21 cellular contexts compared by ENCODE assay signal in the genomic region with DNA sequence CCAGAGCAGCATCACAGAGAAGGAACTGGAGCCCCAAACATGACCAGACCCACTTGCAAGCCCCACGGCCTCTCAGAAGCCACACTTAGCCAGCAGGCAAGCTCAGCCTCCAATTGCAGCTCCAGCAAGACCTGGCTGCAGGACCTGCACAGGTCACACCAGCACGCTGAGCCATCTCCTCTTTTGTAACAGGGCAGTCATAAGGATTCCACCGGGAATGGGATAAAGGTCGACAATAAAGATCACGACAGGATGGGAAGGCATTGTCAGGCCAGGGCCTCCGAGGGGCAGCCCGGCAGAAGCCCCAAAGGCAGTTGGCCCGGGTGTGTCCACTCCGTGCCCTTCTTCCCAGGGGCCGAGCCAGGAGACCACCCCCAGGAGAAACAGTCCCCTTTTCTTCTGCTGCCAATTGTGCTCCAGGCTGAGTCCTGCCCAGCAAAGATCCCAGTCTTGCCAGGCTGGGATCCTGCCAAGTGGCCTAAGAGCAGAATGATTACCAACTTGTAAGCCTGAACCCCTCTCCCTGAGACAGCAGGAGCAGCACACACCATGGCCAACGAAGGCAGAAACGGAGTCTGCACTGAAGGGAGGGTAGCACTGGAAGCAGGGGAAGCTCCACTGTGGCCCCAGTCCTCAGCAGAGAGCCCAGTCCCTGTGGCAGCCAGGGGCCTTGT. TPM values are rescaled to one million over a fixed set of nuclear protein-coding genes. Genes with fewer than 3 reads are reported as not detected.
A peak's percentile ranks its signal among the peaks of the same experiment; 100 is the strongest.
DNase-seq lines count a peak whose midpoint lies in the region; ATAC-seq and TF ChIP-seq lines count a peak whose summit lies in the region.
"Had no signal": no experiment of that assay in that cellular context is flagged by ENCODE, and none has a peak within 500 bp of the region (broad histone marks: within the 10 kb centered on the region; RNA-seq: fewer than 3 reads in every experiment).

No MANE protein-coding gene starts in this region.

- POLR2A ChIA-PET in BJ (lab: Charles Lee) = no interaction called here

- H3K4me1 ChIP-seq in esophagus (ENCODE audit: control insufficient read depth in 2 of 2, insufficient read depth in 2 of 2, low read length in 1 of 2) = peaks cover 8 to 36% of the 10 kb centered on the region in 2 donors
- no peaks in the 10 kb centered on the region for H3K4me1 ChIP-seq in osteoblast (ENCODE audit: insufficient read depth, low read length)
- H3K4me1 ChIP-seq in SJCRH30 = peaks cover 12% of the 10 kb centered on the region
- H3K4me1 ChIP-seq: ascending aorta, Caco-2, gastroesophageal sphincter, sigmoid colon, uterus had no signal

- DNase-seq in BJ (ENCODE audit: low read depth) (peak; percentile 3), HT1080 (ENCODE audit: low read depth) (peak; percentile 63), osteoblast (ENCODE audit: insufficient read length, low spot score, missing footprints) (peak; percentile 88), SJCRH30 (no peak), NCI-H187 treated with DMSO at 0.1 percent for 48 hours (lab: John Stamatoyannopoulos, UW) (no peak)
- DNase-seq: activated CD4-positive, alpha-beta T cell treated with anti-CD3 and anti-CD28 coated beads, Interleukin-2, amount 10 ng/mL, durations not matched to agents 7 days and 5 days; Caco-2; DND-41; dorsolateral prefrontal cortex; islet precursor cell; natural killer cell; NCI-H1105; NCI-H2029 treated with DMSO at 0.1 percent for 48 hours; NCI-H226; sigmoid colon; uterus had no signal

- H3K9me3 ChIP-seq in esophagus (ENCODE audit: control insufficient read depth in 2 of 2, insufficient read depth in 1 of 2, low read depth in 1 of 2, low read length in 1 of 2) (no peaks in the 10 kb centered on the region), osteoblast (ENCODE audit: low read depth, low read length) (no peaks in the 10 kb centered on the region), SJCRH30 (replicated peaks) (no peaks in the 10 kb centered on the region)
- H3K9me3 ChIP-seq: ascending aorta, Caco-2, gastroesophageal sphincter, sigmoid colon, SJSA1, uterus had no signal

- no peak for TF ChIP-seq CTCF in BJ (IDR thresholded peaks at IDR 0.05; ENCODE audit: insufficient read depth, low read depth, low read length)
- TF ChIP-seq CTCF in osteoblast (IDR thresholded peaks at IDR 0.05; ENCODE audit: extremely low read depth, low read depth, low read length) = no peak

- CTCF ChIA-PET in BJ (lab: Yijun Ruan, JAX) = no interaction called here

- H3K4me2 ChIP-seq in osteoblast (ENCODE audit: insufficient read depth, low read length) = no peak overlapping the region

- H3K27me3 ChIP-seq in BJ (ENCODE audit: control insufficient read depth, insufficient read depth, low read length) (no peaks in the 10 kb centered on the region), esophagus (ENCODE audit: control insufficient read depth in 1 of 2, insufficient read depth in 2 of 2, low read length in 2 of 2) (no peaks in the 10 kb centered on the region), osteoblast (ENCODE audit: insufficient read depth, low read length) (no peaks in the 10 kb centered on the region), SJCRH30 (no peaks in the 10 kb centered on the region)
- H3K27me3 ChIP-seq: ascending aorta, dorsolateral prefrontal cortex, gastroesophageal sphincter, sigmoid colon, SJSA1, uterus had no signal

- H3K27ac ChIP-seq in esophagus (ENCODE audit: low read depth in 2 of 2, low read length in 1 of 2) (peak overlapping the region; percentile 28 to 49), osteoblast (ENCODE audit: low read depth, low read length) (no peak overlapping the region), SJCRH30 (no peak overlapping the region)
- H3K27ac ChIP-seq: ascending aorta, gastroesophageal sphincter, sigmoid colon, SJSA1, uterus had no signal

- H2AFZ ChIP-seq in osteoblast (ENCODE audit: low read length) = no peak overlapping the region

- peaks cover 31% of the 10 kb centered on the region for H3K79me2 ChIP-seq in osteoblast (ENCODE audit: insufficient read depth, low read length)

- ATAC-seq in HG02870 (IDR thresholded peaks at IDR 0.05; ENCODE audit: unreplicated experiment) = no peak
- ATAC-seq: gastroesophageal sphincter, natural killer cell had no signal

- H3K4me3 ChIP-seq in BJ (ENCODE audit: low read depth, low read length) (no peak overlapping the region), esophagus (ENCODE audit: low read depth in 1 of 2, low read length in 2 of 2) (no peak overlapping the region), osteoblast (ENCODE audit: insufficient read depth, low read length) (no peak overlapping the region), SJCRH30 (no peak overlapping the region)
- H3K4me3 ChIP-seq: ascending aorta, dorsolateral prefrontal cortex, gastroesophageal sphincter, sigmoid colon, SJSA1, uterus had no signal

- WGBS in esophagus, 2 donors = 81 to 83% methylated on average over 12 of the region's 12 CpGs

- H3K36me3 ChIP-seq in BJ (ENCODE audit: control insufficient read depth, insufficient read depth, low read length) = no peaks in the 10 kb centered on the region; the same call in 1 of the 2 replicates
- H3K36me3 ChIP-seq in esophagus (ENCODE audit: control insufficient read depth in 2 of 2, insufficient read depth in 2 of 2, low read length in 1 of 2) = peaks cover 0 to 9% of the 10 kb centered on the region in 2 donors
- no peaks in the 10 kb centered on the region for H3K36me3 ChIP-seq in osteoblast (ENCODE audit: insufficient read depth, low read length)
- no peaks in the 10 kb centered on the region for H3K36me3 ChIP-seq in SJCRH30
- H3K36me3 ChIP-seq: uterus had no signal

- H4K20me1 ChIP-seq in osteoblast (ENCODE audit: insufficient read depth, low read length) = peaks cover 12% of the 10 kb centered on the region

RNA-seq across cellular contexts. Expression of a gene that starts 12.5 kb away (rescaled TPM):
- 69.8 and 97.6 TPM in 2 replicates for polyA plus RNA-seq in BJ (2011; rRNA removed)
- 45.3 and 67.5 TPM in 2 replicates for polyA minus RNA-seq in BJ (2011; rRNA and poly(A)+ RNA removed)
- total RNA-seq in HT1080 (2014; rRNA removed; shearing (Covaris generic)) = 79.9 and 90.9 TPM in 2 replicates
- polyA plus RNA-seq in HT1080 (2015; cell fraction: cytosol; rRNA removed) = 72.5 and 77.9 TPM in 2 replicates
- 68.0 and 71.9 TPM in 2 replicates for polyA plus RNA-seq in HT1080 (2015; cell fraction: nucleus; rRNA removed)
- polyA plus RNA-seq in esophagus = 10 to 100 TPM; 26.8 to 38.6 TPM
- total RNA-seq in osteoblast = 82.8 and 87.9 TPM in 2 replicates
- total RNA-seq in SJCRH30 (2014; rRNA removed; shearing (Covaris generic)) = 39.5 and 40.2 TPM in 2 replicates

Comparison
In these comparisons a context has a peak if more than half of its experiments do, and no peak if none do; other contexts are left out.
1. DNase-seq: peak in BJ (single experiment), HT1080 (single experiment) and osteoblast (single experiment); none in SJCRH30 (0 of 2) and NCI-H187 treated with DMSO at 0.1 percent for 48 hours (single experiment).
2. H3K27ac ChIP-seq: peak in esophagus (2 of 2); none in osteoblast (single experiment) and SJCRH30 (single experiment).